In genomic region chr10:52331759-52332364, GRCh38 we compare ENCODE assay signal across 24 cellular contexts. TPM values are rescaled to one million over a fixed set of nuclear protein-coding genes. Genes with fewer than 3 reads are reported as not detected.
"Had no signal": no experiment of that assay in that cellular context is flagged by ENCODE, and none has a peak within 500 bp of the region (broad histone marks: within the 10 kb centered on the region; RNA-seq: fewer than 3 reads in every experiment).

No MANE protein-coding gene starts in this region.

- H3K27me3 ChIP-seq: ovary, suprapubic skin, tibial nerve had no signal

- DNase-seq: activated B cell treated with CpG ODN at 0.5 μM for 24 hours; activated CD4-positive, alpha-beta T cell treated with anti-CD3 and anti-CD28 coated beads for 4 hours; activated CD4-positive, alpha-beta T cell treated with anti-CD3 and anti-CD28 coated beads, Interleukin-2, amount 50 U/mL, for 48 hours; activated effector memory CD4-positive, alpha-beta T cell treated with anti-CD3 and anti-CD28 coated beads, Interleukin-2, amount 50 U/mL, for 16 hours; activated naive CD4-positive, alpha-beta T cell treated with anti-CD3 and anti-CD28 coated beads, Interleukin-2, amount 10 ng/mL, durations not matched to agents 7 days and 5 days; activated T-cell treated with anti-CD3 and anti-CD28 coated beads, Interleukin-2, amount 50 U/mL, for 72 hours; amygdala; cortex of kidney; endodermal cell; kidney; lower lobe of right lung; naive thymus-derived CD4-positive, alpha-beta T cell; ovary; right cardiac atrium; stimulated activated CD4-positive, alpha-beta T cell treated with anti-CD3 and anti-CD28 coated beads, Interleukin-2, amount 100 ng/mL, for 24 hours; stimulated activated naive CD8-positive, alpha-beta T cell treated with anti-CD3 and anti-CD28 coated beads, Interleukin-15, amount 100 ng/mL, for 72 hours; T-helper 17 cell had no signal

- H3K4me3 ChIP-seq: lower lobe of right lung, ovary, prostate gland, suprapubic skin, tibial nerve had no signal

- H3K36me3 ChIP-seq: lower lobe of right lung, ovary, prostate gland, suprapubic skin, tibial nerve had no signal

- ATAC-seq: activated T-cell treated with anti-CD3 and anti-CD28 coated beads, Interleukin-2, amount 50 U/mL, for 72 hours; left lobe of liver; lower lobe of right lung; naive thymus-derived CD4-positive, alpha-beta T cell; right cardiac atrium; stimulated activated effector memory CD8-positive, alpha-beta T cell treated with anti-CD3 and anti-CD28 coated beads, Interleukin-12 subunit alpha, Interleukin-12 subunit beta, amount 100 ng/mL, for 72 hours; stimulated activated naive CD8-positive, alpha-beta T cell treated with anti-CD3 and anti-CD28 coated beads, Interleukin-15, amount 100 ng/mL, for 72 hours; T-helper 17 cell had no signal

- H3K4me1 ChIP-seq: lower lobe of right lung, prostate gland, suprapubic skin, tibial nerve had no signal

- H3K27ac ChIP-seq: epithelial cell of prostate, lower lobe of right lung, ovary, prostate gland, suprapubic skin, tibial nerve had no signal

- H3K9me3 ChIP-seq: lower lobe of right lung, ovary, prostate gland, suprapubic skin, tibial nerve had no signal

RNA-seq across cellular contexts. Expression of gene DKK1, which starts 17.8 kb away (rescaled TPM):
- total RNA-seq: activated B cell treated with CpG ODN at 0.5 μM for 24 hours; activated CD8-positive, alpha-beta memory T cell treated with anti-CD3 and anti-CD28 coated beads for 36 hours; activated T-cell treated with anti-CD3 and anti-CD28 coated beads, Interleukin-2, amount 50 U/mL, for 72 hours; naive thymus-derived CD4-positive, alpha-beta T cell; right cardiac atrium; T-helper 17 cell had no signal
- polyA plus RNA-seq: naive thymus-derived CD4-positive, alpha-beta T cell had no signal
